In genomic region chr2:221263572-221263971, GRCh38 we compare ENCODE assay signal across 36 cellular contexts.
"Had no signal": no experiment of that assay in that cellular context is flagged by ENCODE, and none has a peak within 500 bp of the region (broad histone marks: within the 10 kb centered on the region; RNA-seq: fewer than 3 reads in every experiment).

No MANE protein-coding gene starts in this region.

- H3K27ac Mint-ChIP-seq: activated B cell treated with CpG ODN at 0.5 μM for 24 hours; activated CD4-positive, alpha-beta memory T cell treated with anti-CD3 and anti-CD28 coated beads for 36 hours; activated CD4-positive, alpha-beta T cell treated with anti-CD3 and anti-CD28 coated beads, Interleukin-2, amount 10 ng/mL, durations not matched to agents 24 days and 14 days; activated CD8-positive, alpha-beta T cell treated with anti-CD3 and anti-CD28 coated beads for 36 hours; activated naive CD4-positive, alpha-beta T cell treated with anti-CD3 and anti-CD28 coated beads for 36 hours; activated naive CD8-positive, alpha-beta T cell treated with anti-CD3 and anti-CD28 coated beads for 36 hours; activated T-cell treated with anti-CD3 and anti-CD28 coated beads, Interleukin-2, amount 50 U/mL, for 72 hours; activated T-helper 1 cell treated with anti-CD3 and anti-CD28 coated beads, Interleukin-12 subunit alpha, Interleukin-12 subunit beta, Interleukin-2, Interleukin-4 antibody, amounts not matched to agents 30 ng/mL and 10 ng/mL and 1 ng/mL, durations not matched to agents 14 hours and 24 hours and 36 hours; activated T-helper 17 cell treated with anti-CD3 and anti-CD28 coated beads, Interleukin-2, amount 50 U/mL, for 72 hours; T-helper 1 cell treated with Interleukin-12 subunit alpha and Interleukin-12 subunit beta and Interleukin-4 antibody, amounts not matched to agents 30 μg/mL and 1 μg/mL, for 36 hours; T-helper 2 cell treated with Interferon-gamma antibody and Interleukin-4, amounts not matched to agents 5 μg/mL and 100 μg/mL, for 36 hours had no signal

- FAIRE-seq: astrocyte, TTC549 had no signal

- H3K27me3 ChIP-seq: adrenal gland, body of pancreas, brain microvascular endothelial cell had no signal

- H3K9me3 ChIP-seq: adrenal gland, body of pancreas, breast epithelium had no signal

- H3K4me1 Mint-ChIP-seq: activated B cell treated with CpG ODN at 0.5 μM for 24 hours; activated CD4-positive, alpha-beta T cell treated with anti-CD3 and anti-CD28 coated beads, Interleukin-2, amount 10 ng/mL, durations not matched to agents 24 days and 14 days; activated naive CD8-positive, alpha-beta T cell treated with anti-CD3 and anti-CD28 coated beads for 36 hours; activated T-helper 17 cell treated with anti-CD3 and anti-CD28 coated beads, Interleukin-2, amount 50 U/mL, for 72 hours had no signal

- H3K4me3 ChIP-seq: adrenal gland, body of pancreas, breast epithelium had no signal

- H3K4me3 Mint-ChIP-seq: activated B cell treated with CpG ODN at 0.5 μM for 24 hours; activated CD4-positive, alpha-beta memory T cell treated with anti-CD3 and anti-CD28 coated beads for 36 hours; activated CD4-positive, alpha-beta T cell treated with anti-CD3 and anti-CD28 coated beads, Interleukin-2, amount 10 ng/mL, durations not matched to agents 24 days and 14 days; activated CD8-positive, alpha-beta T cell treated with anti-CD3 and anti-CD28 coated beads for 36 hours; activated naive CD4-positive, alpha-beta T cell treated with anti-CD3 and anti-CD28 coated beads for 36 hours; activated naive CD8-positive, alpha-beta T cell treated with anti-CD3 and anti-CD28 coated beads for 36 hours; activated T-cell treated with anti-CD3 and anti-CD28 coated beads, Interleukin-2, amount 50 U/mL, for 4 hours; activated T-cell treated with anti-CD3 and anti-CD28 coated beads, Interleukin-2, amount 50 U/mL, for 72 hours; activated T-helper 1 cell treated with anti-CD3 and anti-CD28 coated beads, Interleukin-12 subunit alpha, Interleukin-12 subunit beta, Interleukin-2, Interleukin-4 antibody, amounts not matched to agents 30 ng/mL and 10 ng/mL and 1 ng/mL, durations not matched to agents 14 hours and 24 hours and 36 hours; activated T-helper 17 cell treated with anti-CD3 and anti-CD28 coated beads, Interleukin-2, amount 50 U/mL, for 72 hours; T-helper 1 cell treated with Interleukin-12 subunit alpha and Interleukin-12 subunit beta and Interleukin-4 antibody, amounts not matched to agents 30 μg/mL and 1 μg/mL, for 36 hours; T-helper 2 cell treated with Interferon-gamma antibody and Interleukin-4, amounts not matched to agents 5 μg/mL and 100 μg/mL, for 36 hours had no signal

- H3K9me3 Mint-ChIP-seq: activated B cell treated with CpG ODN at 0.5 μM for 24 hours; activated CD4-positive, alpha-beta memory T cell treated with anti-CD3 and anti-CD28 coated beads for 36 hours; activated CD4-positive, alpha-beta T cell treated with anti-CD3 and anti-CD28 coated beads, Interleukin-2, amount 10 ng/mL, durations not matched to agents 24 days and 14 days; activated CD8-positive, alpha-beta T cell treated with anti-CD3 and anti-CD28 coated beads for 36 hours; activated naive CD4-positive, alpha-beta T cell treated with anti-CD3 and anti-CD28 coated beads for 36 hours; activated naive CD4-positive, alpha-beta T cell treated with anti-CD3 and anti-CD28 coated beads, Interleukin-2, amount 50 U/mL, for 72 hours; activated naive CD8-positive, alpha-beta T cell treated with anti-CD3 and anti-CD28 coated beads for 36 hours; activated T-cell treated with anti-CD3 and anti-CD28 coated beads, Interleukin-2, amount 50 U/mL, for 4 hours; activated T-cell treated with anti-CD3 and anti-CD28 coated beads, Interleukin-2, amount 50 U/mL, for 72 hours; activated T-helper 1 cell treated with anti-CD3 and anti-CD28 coated beads, Interleukin-12 subunit alpha, Interleukin-12 subunit beta, Interleukin-2, Interleukin-4 antibody, amounts not matched to agents 30 ng/mL and 10 ng/mL and 1 ng/mL, durations not matched to agents 14 hours and 24 hours and 36 hours; activated T-helper 17 cell treated with anti-CD3 and anti-CD28 coated beads, Interleukin-2, amount 50 U/mL, for 72 hours; T-helper 1 cell treated with Interleukin-12 subunit alpha and Interleukin-12 subunit beta and Interleukin-4 antibody, amounts not matched to agents 30 μg/mL and 1 μg/mL, for 36 hours; T-helper 2 cell treated with Interferon-gamma antibody and Interleukin-4, amounts not matched to agents 5 μg/mL and 100 μg/mL, for 36 hours had no signal

- ATAC-seq: activated CD8-positive, alpha-beta T cell treated with anti-CD3 and anti-CD28 coated beads for 36 hours; activated naive CD4-positive, alpha-beta T cell treated with anti-CD3 and anti-CD28 coated beads, Interleukin-2, amount 50 U/mL, for 72 hours; activated T-cell treated with anti-CD3 and anti-CD28 coated beads, Interleukin-2, amount 50 U/mL, for 4 hours; activated T-cell treated with anti-CD3 and anti-CD28 coated beads, Interleukin-2, amount 50 U/mL, for 72 hours; activated T-helper 17 cell treated with anti-CD3 and anti-CD28 coated beads, Interleukin-2, amount 50 U/mL, for 72 hours; body of pancreas had no signal

- H3K27ac ChIP-seq: adrenal gland, body of pancreas, brain microvascular endothelial cell, VCaP had no signal

- DNase-seq: activated B cell treated with CpG ODN at 0.5 μM for 24 hours; activated CD4-positive, alpha-beta memory T cell treated with anti-CD3 and anti-CD28 coated beads for 36 hours; activated CD4-positive, alpha-beta T cell treated with anti-CD3 and anti-CD28 coated beads for 4 hours; activated CD4-positive, alpha-beta T cell treated with anti-CD3 and anti-CD28 coated beads, Interleukin-2, amount 10 ng/mL, durations not matched to agents 24 days and 14 days; activated CD4-positive, alpha-beta T cell treated with anti-CD3 and anti-CD28 coated beads, Interleukin-2, amount 50 U/mL, for 1 hour; activated CD4-positive, alpha-beta T cell treated with anti-CD3 and anti-CD28 coated beads, Interleukin-2, amount 50 U/mL, for 4 hours; activated CD4-positive, CD25-positive, alpha-beta regulatory T cell treated with anti-CD3 and anti-CD28 coated beads, Interleukin-2, amount 50 U/mL, for 72 hours; activated CD8-positive, alpha-beta memory T cell treated with anti-CD3 and anti-CD28 coated beads, Interleukin-2, amount 50 U/mL, for 4 hours; activated CD8-positive, alpha-beta T cell treated with anti-CD3 and anti-CD28 coated beads for 36 hours; activated effector memory CD4-positive, alpha-beta T cell treated with anti-CD3 and anti-CD28 coated beads, Interleukin-2, amount 50 U/mL, for 16 hours; activated gamma-delta T cell treated with Interleukin-2 at 50 U/mL for 16 hours; activated naive CD4-positive, alpha-beta T cell; activated naive CD4-positive, alpha-beta T cell treated with anti-CD3 and anti-CD28 coated beads for 36 hours; activated naive CD4-positive, alpha-beta T cell treated with anti-CD3 and anti-CD28 coated beads, Interleukin-2, amount 50 U/mL, for 16 hours; activated naive CD8-positive, alpha-beta T cell treated with anti-CD3 and anti-CD28 coated beads for 36 hours; activated T-cell treated with anti-CD3 and anti-CD28 coated beads for 4 hours; activated T-cell treated with anti-CD3 and anti-CD28 coated beads, Interleukin-2, amount 50 U/mL, for 1 hour; activated T-cell treated with anti-CD3 and anti-CD28 coated beads, Interleukin-2, amount 50 U/mL, for 4 hours; activated T-cell treated with anti-CD3 and anti-CD28 coated beads, Interleukin-2, amount 50 U/mL, for 72 hours; adrenal gland; amniotic stem cell; aorta; body of pancreas; brain microvascular endothelial cell; central memory CD4-positive, alpha-beta T cell; T-helper 2 cell; T-helper 9 cell had no signal

- H3K4me1 ChIP-seq: breast epithelium had no signal

- H3K27me3 Mint-ChIP-seq: activated B cell treated with CpG ODN at 0.5 μM for 24 hours; activated CD4-positive, alpha-beta T cell treated with anti-CD3 and anti-CD28 coated beads, Interleukin-2, amount 10 ng/mL, durations not matched to agents 24 days and 14 days; activated naive CD8-positive, alpha-beta T cell treated with anti-CD3 and anti-CD28 coated beads for 36 hours had no signal

- H3K36me3 ChIP-seq: adrenal gland, brain microvascular endothelial cell, breast epithelium had no signal

- H3K36me3 Mint-ChIP-seq: activated CD4-positive, alpha-beta memory T cell treated with anti-CD3 and anti-CD28 coated beads for 36 hours; activated naive CD4-positive, alpha-beta T cell treated with anti-CD3 and anti-CD28 coated beads, Interleukin-2, amount 50 U/mL, for 72 hours; activated naive CD8-positive, alpha-beta T cell treated with anti-CD3 and anti-CD28 coated beads for 36 hours had no signal
